ENCODE assay signal across 16 cellular contexts in genomic region chr3:127964053-127964452, GRCh38. TPM values are rescaled to one million over a fixed set of nuclear protein-coding genes. Genes with fewer than 3 reads are reported as not detected.
A peak's percentile ranks its signal among the peaks of the same experiment; 100 is the strongest.
DNase-seq lines count a peak whose midpoint lies in the region; TF ChIP-seq lines count a peak whose summit lies in the region.
"Had no signal": no experiment of that assay in that cellular context is flagged by ENCODE, and none has a peak within 500 bp of the region (broad histone marks: within the 10 kb centered on the region; RNA-seq: fewer than 3 reads in every experiment).

No MANE protein-coding gene starts in this region.

- H3K9ac ChIP-seq in mammary epithelial cell (ENCODE audit: insufficient read depth, low read length) = no peak overlapping the region

- H3K9me3 ChIP-seq in mammary epithelial cell (replicated peaks; ENCODE audit: insufficient read depth, low read length) = no peaks in the 10 kb centered on the region

- no peak for TF ChIP-seq CTCF in mammary epithelial cell (conservative IDR thresholded peaks at IDR 0.05 in 1 of 2, IDR thresholded peaks at IDR 0.05 in 1 of 2; ENCODE audit: extremely low read depth in 1 of 2, insufficient read depth in 1 of 2, low read depth in 1 of 2, low read length in 2 of 2)
- no peak for TF ChIP-seq CTCF in coronary artery (IDR thresholded peaks at IDR 0.05)

- H3K4me2 ChIP-seq in mammary epithelial cell (ENCODE audit: insufficient read depth, low read depth, low read length) = no peak overlapping the region
- H3K4me2 ChIP-seq: GM23338 had no signal

- no peaks in the 10 kb centered on the region for H3K27me3 ChIP-seq in mammary epithelial cell (ENCODE audit: insufficient read depth, low read length)

- dilution Hi-C loops in mammary epithelial cell (cut with HindIII; ENCODE audit: low sequenced_read_pairs) = no loop called here

- intact Hi-C loops in mammary epithelial cell (cut with micrococcal nuclease) = no loop called here

- in situ Hi-C loops in mammary epithelial cell (cut with MboI; ENCODE audit: low sequenced_read_pairs in 2 of 2) = loop anchor here in 1 of 2 donors (25.0 kb wide), 1 partner anchor 277 kb away; no protein-coding TSS in a partner anchor

- no peaks in the 10 kb centered on the region for H4K20me1 ChIP-seq in mammary epithelial cell (ENCODE audit: insufficient read depth, low read length)

- H3K79me2 ChIP-seq in mammary epithelial cell (ENCODE audit: insufficient read depth, low read length) = no peaks in the 10 kb centered on the region

- H3K4me3 ChIP-seq in mammary epithelial cell (replicated peaks in 1 of 3; ENCODE audit: insufficient read depth in 1 of 3, low read depth in 2 of 3, low read length in 3 of 3) = no peak overlapping the region
- H3K4me3 ChIP-seq in coronary artery = no peak overlapping the region
- H3K4me3 ChIP-seq: GM23338 had no signal

- peaks cover 20% of the 10 kb centered on the region for H3K4me1 ChIP-seq in mammary epithelial cell (ENCODE audit: insufficient read depth, low read length)

- WGBS in mammary epithelial cell (ENCODE audit: low coverage, missing lambda C conversion rate) = 100% methylated on average over 3 of the region's 4 CpGs

- no peaks in the 10 kb centered on the region for H3K36me3 ChIP-seq in mammary epithelial cell (ENCODE audit: insufficient read depth, low read length)

- no TSS peak for BruUV-seq in mammary epithelial cell (replicated peaks; lab: Mats Ljungman, UMichigan)

- H3K27ac ChIP-seq in mammary epithelial cell (ENCODE audit: insufficient read depth, low read depth, low read length) (no peak overlapping the region), coronary artery (no peak overlapping the region)
- H3K27ac ChIP-seq: 22Rv1 had no signal

- DNase-seq in DMS 273 (lab: John Stamatoyannopoulos, UW; ENCODE audit: unreplicated experiment) (peak; percentile 71), DMS 273 treated with DMSO at 0.1 percent for 48 hours (lab: John Stamatoyannopoulos, UW) (no peak), NCI-H2227 treated with DMSO at 0.1 percent for 48 hours (lab: John Stamatoyannopoulos, UW) (peak; percentile 9), mammary epithelial cell (peak; percentile 17), renal cortical epithelial cell (ENCODE audit: low read depth) (peak; percentile 41), LoVo (ENCODE audit: low spot score) (no peak), HPDE6-E6E7 (ENCODE audit: extremely low spot score) (no peak), coronary artery (ENCODE audit: low spot score) (no peak)
- DNase-seq: central memory CD4-positive, alpha-beta T cell; natural killer cell; small intestine had no signal

- CTCF ChIA-PET in mammary epithelial cell (lab: Charles Lee; ENCODE audit: low non-redundant PET) = no interaction called here

- no peak overlapping the region for H2AFZ ChIP-seq in mammary epithelial cell (ENCODE audit: low read depth, low read length)
- H2AFZ ChIP-seq: GM23338 had no signal

RNA-seq across cellular contexts. Expression of gene KBTBD12, which starts 49.0 kb away (rescaled TPM):
- total RNA-seq in mammary epithelial cell = not detected
- polyA plus RNA-seq in mammary epithelial cell = not detected
- polyA minus RNA-seq in mammary epithelial cell = not detected
- 1.2 and 2.2 TPM in 2 replicates for total RNA-seq in renal cortical epithelial cell
- total RNA-seq: activated T-helper 17 cell treated with anti-CD3 and anti-CD28 coated beads, Interleukin-2, amount 50 U/mL, for 72 hours; esophagus mucosa; T-helper 2 cell treated with Interferon-gamma antibody and Interleukin-4, amounts not matched to agents 100 ng/mL and 5 ng/mL, for 36 hours had no signal

Comparison
In these comparisons a context has a peak if more than half of its experiments do, and no peak if none do; other contexts are left out.
1. DNase-seq: peak in DMS 273 (single experiment), NCI-H2227 treated with DMSO at 0.1 percent for 48 hours (single experiment), mammary epithelial cell (single experiment) and renal cortical epithelial cell (single experiment); none in DMS 273 treated with DMSO at 0.1 percent for 48 hours (single experiment), LoVo (single experiment), HPDE6-E6E7 (single experiment) and coronary artery (single experiment).